ENCODE assay signal across 10 cellular contexts in genomic region chr7:25940086-25940906, GRCh38.
DNase-seq lines count a peak whose midpoint lies in the region; ATAC-seq and TF ChIP-seq lines count a peak whose summit lies in the region.
"Had no signal": no experiment of that assay in that cellular context is flagged by ENCODE, and none has a peak within 500 bp of the region (broad histone marks: within the 10 kb centered on the region; RNA-seq: fewer than 3 reads in every experiment).

No MANE protein-coding gene starts in this region.

- H3F3A ChIP-seq in MM.1S (ENCODE audit: insufficient read depth, low read length), result peaks cover 17% of the 10 kb centered on the region

- H3K27ac Mint-ChIP-seq in activated naive CD4-positive, alpha-beta T cell treated with anti-CD3 and anti-CD28 coated beads, Interleukin-2, amount 50 U/mL, for 72 hours, result peak overlapping the region in 1 of 2 donors; percentile 33

- TF ChIP-seq POLR2A in transverse colon (IDR thresholded peaks at IDR 0.05), result no peak

- ATAC-seq in activated naive CD4-positive, alpha-beta T cell treated with anti-CD3 and anti-CD28 coated beads, Interleukin-2, amount 50 U/mL, for 72 hours, result peak; percentile 19 to 36
- ATAC-seq in HG03565 (IDR thresholded peaks at IDR 0.05; ENCODE audit: unreplicated experiment), result no peak

- no peaks in the 10 kb centered on the region for H3K79me2 ChIP-seq in MM.1S (ENCODE audit: low read length)

- H3K27me3 ChIP-seq in MM.1S (replicated peaks; ENCODE audit: insufficient read depth, low read length), result no peaks in the 10 kb centered on the region
- no peaks in the 10 kb centered on the region for H3K27me3 ChIP-seq in transverse colon

- H3K4me1 ChIP-seq in MM.1S (ENCODE audit: low read length), result peaks cover 14% of the 10 kb centered on the region
- H3K4me1 ChIP-seq in transverse colon, result peaks cover 4 to 26% (median 13%) of the 10 kb centered on the region in 4 donors

- peak overlapping the region; percentile 55 for H3K9ac ChIP-seq in MM.1S (ENCODE audit: low read length)

- no peak for TF ChIP-seq EP300 in transverse colon (IDR thresholded peaks at IDR 0.05; ENCODE audit: low read depth)

- TF ChIP-seq CTCF in MM.1S (IDR thresholded peaks at IDR 0.05; ENCODE audit: low read length) (no peak), transverse colon (IDR thresholded peaks at IDR 0.05) (no peak)

- H3K27ac ChIP-seq in MM.1S (ENCODE audit: low read length) (peak overlapping the region; percentile 74), transverse colon (peak overlapping the region; percentile 70 to 80 (median 76))

- WGBS in transverse colon (ENCODE audit: low coverage in 1 of 2), 2 donors, result 39 to 48% methylated on average over 6 to 8 of the region's 8 CpGs

- peak overlapping the region; percentile 44 for H3K4me3 ChIP-seq in MM.1S (ENCODE audit: low read length)
- peak overlapping the region in 1 of 4 donors; percentile 22 for H3K4me3 ChIP-seq in transverse colon

- intact Hi-C loops in transverse colon (cut with DNase I; ENCODE audit: low total_unique reads), result no loop called here

- H3K4me2 ChIP-seq in MM.1S (ENCODE audit: low read depth, low read length), result peak overlapping the region; percentile 84

- H3K36me3 Mint-ChIP-seq in activated naive CD4-positive, alpha-beta T cell treated with anti-CD3 and anti-CD28 coated beads, Interleukin-2, amount 50 U/mL, for 72 hours, result peaks cover 0 to under 1% of the 10 kb centered on the region in 2 donors

- no peaks in the 10 kb centered on the region for H3K9me2 ChIP-seq in MM.1S (replicated peaks; ENCODE audit: insufficient read depth, low read length)

- no peak for DNase-seq in activated naive CD4-positive, alpha-beta T cell treated with anti-CD3 and anti-CD28 coated beads, Interleukin-2, amount 50 U/mL, for 72 hours (ENCODE audit: low spot score in 2 of 2)
- no peak for DNase-seq in activated naive CD4-positive, alpha-beta T cell treated with Interleukin-2 at 50 U/mL for 16 hours
- DNase-seq in MM.1S, result no peak
- DNase-seq in astrocyte of the hippocampus (ENCODE audit: low read depth, low spot score), result peak; percentile 6
- DNase-seq in transverse colon, result no peak
- DNase-seq in anterior cingulate cortex (lab: John Stamatoyannopoulos, UW), result no peak
- no peak for DNase-seq in Ammon's horn (ENCODE audit: low spot score)
- DNase-seq: activated T-cell treated with anti-CD3 and anti-CD28 coated beads, Interleukin-2, amount 50 U/mL, for 4 hours; IMR-90 had no signal

- no peaks in the 10 kb centered on the region for H3K9me3 ChIP-seq in MM.1S (replicated peaks; ENCODE audit: insufficient read depth, low read length)
- no peaks in the 10 kb centered on the region for H3K9me3 ChIP-seq in transverse colon

- H3K9me3 Mint-ChIP-seq in activated naive CD4-positive, alpha-beta T cell treated with anti-CD3 and anti-CD28 coated beads, Interleukin-2, amount 50 U/mL, for 72 hours, result peaks cover 0 to 2% of the 10 kb centered on the region in 2 donors

- in situ Hi-C loops in transverse colon (cut with MboI; ENCODE audit: low pct_ligation_motif_present in 1 of 4, low pct_unique_long_range_greater_than_20kb in 1 of 4, low sequenced_read_pairs in 3 of 4), result no loop called here

- H4K20me1 ChIP-seq in MM.1S (ENCODE audit: insufficient read depth, low read length), result no peaks in the 10 kb centered on the region

- peak overlapping the region; percentile 55 for H2AFZ ChIP-seq in MM.1S (ENCODE audit: low read length)

- no peaks in the 10 kb centered on the region for H3K36me3 ChIP-seq in MM.1S (replicated peaks; ENCODE audit: insufficient read depth, low read length)
- H3K36me3 ChIP-seq in transverse colon, result no peaks in the 10 kb centered on the region
